Comparison of ENCODE assay signal across 11 cellular contexts in genomic region chr1:3807769-3808168, GRCh38. TPM values are rescaled to one million over a fixed set of nuclear protein-coding genes. Genes with fewer than 3 reads are reported as not detected.
"Had no signal": no experiment of that assay in that cellular context is flagged by ENCODE, and none has a peak within 500 bp of the region (broad histone marks: within the 10 kb centered on the region; RNA-seq: fewer than 3 reads in every experiment).

No MANE protein-coding gene starts in this region.

- DNase-seq: H9, HCEC 1CT, HFFc6, KG1 had no signal

- ATAC-seq: GM23338, HepG2 had no signal

- H3K4me3 Mint-ChIP-seq: GM23338, H9, HFFc6, IgD-negative memory B cell had no signal

- FAIRE-seq: H1, H54, HepG2, HTR-8/SVneo had no signal

- H3K27ac Mint-ChIP-seq: GM23338, H9, HFFc6, IgD-negative memory B cell had no signal

- H3K4me3 ChIP-seq: GM23338 had no signal

RNA-seq across cellular contexts. Expression of gene SMIM1, which starts 35.2 kb away (rescaled TPM):
- total RNA-seq: HT-29 had no signal
- polyA plus RNA-seq: IgD-negative memory B cell had no signal

RNA-seq across cellular contexts. Expression of gene CCDC27, which starts 55.5 kb away (rescaled TPM):
- total RNA-seq: H1, H9, HepG2, HFFc6, HT-29 had no signal
- polyA plus RNA-seq: HepG2, IgD-negative memory B cell had no signal
